Comparison of ENCODE assay signal across 11 cellular contexts in the genomic region with DNA sequence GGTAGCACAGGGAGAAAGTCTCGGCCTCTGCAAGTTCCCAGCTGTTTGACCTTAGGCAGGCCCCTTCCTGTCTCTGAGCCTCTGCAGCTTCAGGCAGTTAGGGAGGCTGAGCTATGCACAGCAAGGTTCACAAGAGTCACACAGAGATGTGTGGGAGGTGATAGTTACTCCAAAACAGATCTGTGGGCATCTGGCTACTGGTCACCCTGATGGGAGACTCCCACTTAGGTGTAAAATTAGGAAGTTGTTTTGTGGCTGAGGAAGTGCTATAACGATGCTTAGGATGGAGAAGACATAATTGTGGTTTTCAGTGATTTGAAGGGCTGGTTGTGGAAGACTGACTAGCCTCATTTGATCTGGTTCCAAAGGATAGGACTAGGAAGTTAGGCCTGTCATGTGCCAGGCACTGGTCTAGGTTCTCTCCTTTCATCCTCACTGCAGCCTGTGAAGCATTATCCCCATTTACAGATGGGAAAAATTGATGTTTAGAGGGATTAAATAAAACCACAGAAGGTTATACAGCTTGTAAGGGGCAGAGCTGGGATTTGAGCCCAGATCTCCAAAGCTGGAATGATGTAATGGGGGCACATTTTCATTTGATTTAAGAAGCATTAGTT. TPM values are rescaled to one million over a fixed set of nuclear protein-coding genes. Genes with fewer than 3 reads are reported as not detected.
DNase-seq lines count a peak whose midpoint lies in the region; ATAC-seq and TF ChIP-seq lines count a peak whose summit lies in the region.
"Had no signal": no experiment of that assay in that cellular context is flagged by ENCODE, and none has a peak within 500 bp of the region (broad histone marks: within the 10 kb centered on the region; RNA-seq: fewer than 3 reads in every experiment).

No MANE protein-coding gene starts in this region.

- peaks cover 65% of the 10 kb centered on the region for H3K4me1 Mint-ChIP-seq in stimulated activated naive CD8-positive, alpha-beta T cell treated with anti-CD3 and anti-CD28 coated beads, Interleukin-15, Interleukin-2, amounts not matched to agents 100 ng/mL and 50 ng/mL, for 24 hours (ENCODE audit: low read depth)

- H3K27me3 ChIP-seq in left lung = no peaks in the 10 kb centered on the region

- peaks cover 13 to 61% of the 10 kb centered on the region in 2 donors for H3K4me1 ChIP-seq in left lung

- H3K36me3 ChIP-seq in left lung = peaks cover 0 to 8% of the 10 kb centered on the region in 2 donors

- H3K27ac ChIP-seq in left lung = peak overlapping the region; percentile 23 to 27

- peaks cover 10% of the 10 kb centered on the region for H3K36me3 Mint-ChIP-seq in stimulated activated naive CD8-positive, alpha-beta T cell treated with anti-CD3 and anti-CD28 coated beads, Interleukin-15, Interleukin-2, amounts not matched to agents 100 ng/mL and 50 ng/mL, for 24 hours (ENCODE audit: low read depth)

- no peak for TF ChIP-seq CTCF in left lung (IDR thresholded peaks at IDR 0.05)

- no peaks in the 10 kb centered on the region for H3K9me3 Mint-ChIP-seq in stimulated activated naive CD8-positive, alpha-beta T cell treated with anti-CD3 and anti-CD28 coated beads, Interleukin-15, Interleukin-2, amounts not matched to agents 100 ng/mL and 50 ng/mL, for 24 hours

- ATAC-seq in stimulated activated naive CD8-positive, alpha-beta T cell treated with anti-CD3 and anti-CD28 coated beads, Interleukin-15, Interleukin-2, amounts not matched to agents 100 U/mL and 50 U/mL, for 24 hours = no peak
- ATAC-seq in left lung (no peak), HG02763 (IDR thresholded peaks at IDR 0.05; ENCODE audit: unreplicated experiment) (no peak), GM21447 (IDR thresholded peaks at IDR 0.05; ENCODE audit: unreplicated experiment) (no peak), GM21360 (IDR thresholded peaks at IDR 0.05; ENCODE audit: unreplicated experiment) (no peak)

- H3K27me3 Mint-ChIP-seq in stimulated activated naive CD8-positive, alpha-beta T cell treated with anti-CD3 and anti-CD28 coated beads, Interleukin-15, Interleukin-2, amounts not matched to agents 100 ng/mL and 50 ng/mL, for 24 hours = no peaks in the 10 kb centered on the region

- H3K4me3 ChIP-seq in left lung = no peak overlapping the region

- intact Hi-C loops in left lung (cut with DNase I) = no loop called here

- H3K9me3 ChIP-seq in left lung = no peaks in the 10 kb centered on the region

- H3K27ac Mint-ChIP-seq in stimulated activated naive CD8-positive, alpha-beta T cell treated with anti-CD3 and anti-CD28 coated beads, Interleukin-15, Interleukin-2, amounts not matched to agents 100 ng/mL and 50 ng/mL, for 24 hours = peak overlapping the region; percentile 64

- no peak for DNase-seq in stimulated activated naive CD8-positive, alpha-beta T cell treated with anti-CD3 and anti-CD28 coated beads, Interleukin-15, Interleukin-2, amounts not matched to agents 100 U/mL and 50 U/mL, for 24 hours
- DNase-seq in amniotic epithelial cell (ENCODE audit: low read depth) = peak; percentile 71
- DNase-seq in left lung = no peak
- no peak for DNase-seq in KG1 (lab: John Stamatoyannopoulos, UW)
- DNase-seq: activated CD4-positive, alpha-beta T cell treated with anti-CD3 and anti-CD28 coated beads for 1 hour; DMS53; NCI-H187 treated with DMSO at 0.1 percent for 48 hours had no signal

- H3K4me3 Mint-ChIP-seq in stimulated activated naive CD8-positive, alpha-beta T cell treated with anti-CD3 and anti-CD28 coated beads, Interleukin-15, Interleukin-2, amounts not matched to agents 100 ng/mL and 50 ng/mL, for 24 hours = no peak overlapping the region

RNA-seq across cellular contexts. Expression of a gene that starts 13.5 kb away (rescaled TPM):
- 10 to 100 TPM; 85.3 to 91.8 TPM for total RNA-seq in left lung

RNA-seq across cellular contexts. Expression of a gene that starts 13.9 kb away (rescaled TPM):
- 10 to 100 TPM; 30.3 to 35.5 TPM for total RNA-seq in left lung

RNA-seq across cellular contexts. Expression of a gene that starts 35.8 kb away (rescaled TPM):
- total RNA-seq in left lung = 10 to 100 TPM; 38.9 to 47.8 TPM
